ENCODE assay signal across 12 cellular contexts in genomic region chr3:117520582-117520981, GRCh38.
DNase-seq lines count a peak whose midpoint lies in the region; TF ChIP-seq lines count a peak whose summit lies in the region.
"Had no signal": no experiment of that assay in that cellular context is flagged by ENCODE, and none has a peak within 500 bp of the region (broad histone marks: within the 10 kb centered on the region; RNA-seq: fewer than 3 reads in every experiment).

No MANE protein-coding gene starts in this region.

- no peaks in the 10 kb centered on the region for H4K20me1 ChIP-seq in neural cell (ENCODE audit: insufficient read depth)
- H4K20me1 ChIP-seq: BLaER1 treated with 17β-estradiol and CSF1 and Interleukin-3, amounts not matched to agents 10 nM and 100 nM had no signal

- TF ChIP-seq CTCF in neural cell (IDR thresholded peaks at IDR 0.05; ENCODE audit: poor library complexity, severe bottlenecking) = no peak

- H3K79me2 ChIP-seq in neural cell (replicated peaks; ENCODE audit: insufficient read depth, low read length) = no peaks in the 10 kb centered on the region

- DNase-seq in NCI-H1048 (lab: John Stamatoyannopoulos, UW) (no peak), activated gamma-delta T cell (lab: John Stamatoyannopoulos, UW) (no peak), NCI-H146 (lab: John Stamatoyannopoulos, UW) (no peak)
- DNase-seq: Calu3; CD8-positive, alpha-beta T cell; GF-D8; GOT3 had no signal

- H3K4me3 ChIP-seq in HUES48 (ENCODE audit: low read depth, low read length) = no peak overlapping the region
- no peak overlapping the region for H3K4me3 ChIP-seq in ectodermal cell (ENCODE audit: insufficient read depth, low read depth, low read length)
- no peak overlapping the region for H3K4me3 ChIP-seq in neural cell (ENCODE audit: low read length)
- H3K4me3 ChIP-seq: BLaER1 treated with 17β-estradiol and CSF1 and Interleukin-3, amounts not matched to agents 10 nM and 100 nM; HAP-1 had no signal

- H3K27me3 ChIP-seq in HUES48 (ENCODE audit: control insufficient read depth, insufficient read depth, low read length) (no peaks in the 10 kb centered on the region), ectodermal cell (ENCODE audit: control insufficient read depth, insufficient read depth, low read length, poor library complexity, severe bottlenecking) (no peaks in the 10 kb centered on the region), neural cell (ENCODE audit: insufficient read depth, low read depth, low read length) (no peaks in the 10 kb centered on the region)
- H3K27me3 ChIP-seq: BLaER1 treated with 17β-estradiol and CSF1 and Interleukin-3, amounts not matched to agents 10 nM and 100 nM had no signal

- no peaks in the 10 kb centered on the region for H3K9me2 ChIP-seq in neural cell (ENCODE audit: insufficient read depth, low read length)

- no peaks in the 10 kb centered on the region for H3F3A ChIP-seq in neural cell (ENCODE audit: insufficient read depth, low read length, poor library complexity, severe bottlenecking)

- H3K4me1 ChIP-seq in HUES48 (ENCODE audit: control insufficient read depth, insufficient read depth, low read length) = peaks cover 12% of the 10 kb centered on the region
- H3K4me1 ChIP-seq in ectodermal cell (ENCODE audit: control insufficient read depth, insufficient read depth, low read length) = peaks cover 7% of the 10 kb centered on the region
- H3K4me1 ChIP-seq: BLaER1 treated with 17β-estradiol and CSF1 and Interleukin-3, amounts not matched to agents 10 nM and 100 nM had no signal

- no peak for TF ChIP-seq EP300 in neural cell (conservative IDR thresholded peaks at IDR 0.05; ENCODE audit: poor library complexity, severe bottlenecking)

- H3K4me2 ChIP-seq in neural cell (ENCODE audit: low read length) = no peak overlapping the region
- H3K4me2 ChIP-seq: BLaER1 treated with 17β-estradiol and CSF1 and Interleukin-3, amounts not matched to agents 10 nM and 100 nM had no signal

- TF ChIP-seq RAD21 in neural cell (conservative IDR thresholded peaks at IDR 0.05) = no peak

- H3K9me3 ChIP-seq in HUES48 (ENCODE audit: control insufficient read depth, insufficient read depth, low read length) (no peaks in the 10 kb centered on the region), ectodermal cell (ENCODE audit: control insufficient read depth, low read length) (no peaks in the 10 kb centered on the region), neural cell (ENCODE audit: low read length) (no peaks in the 10 kb centered on the region)
- H3K9me3 ChIP-seq: BLaER1 treated with 17β-estradiol and CSF1 and Interleukin-3, amounts not matched to agents 10 nM and 100 nM; HAP-1 had no signal

- H3K36me3 ChIP-seq in HUES48 (ENCODE audit: control insufficient read depth, insufficient read depth, low read length) (no peaks in the 10 kb centered on the region), ectodermal cell (ENCODE audit: control insufficient read depth, insufficient read depth, low read length) (no peaks in the 10 kb centered on the region), neural cell (ENCODE audit: insufficient read depth, low read length) (no peaks in the 10 kb centered on the region)
- H3K36me3 ChIP-seq: BLaER1 treated with 17β-estradiol and CSF1 and Interleukin-3, amounts not matched to agents 10 nM and 100 nM; HAP-1 had no signal

- H3K27ac ChIP-seq in HUES48 (ENCODE audit: low read depth, low read length) (peak overlapping the region; percentile 21), ectodermal cell (ENCODE audit: insufficient read depth, low read depth, low read length, poor library complexity, severe bottlenecking) (peak overlapping the region; percentile 36), neural cell (ENCODE audit: low read length) (peak overlapping the region; percentile 18)
- H3K27ac ChIP-seq: BLaER1 treated with 17β-estradiol and CSF1 and Interleukin-3, amounts not matched to agents 10 nM and 100 nM had no signal

- 75 to 81% methylated on average over 3 to 4 of the region's 4 CpGs for WGBS in ectodermal cell, 2 experiments

- H2AFZ ChIP-seq in neural cell (ENCODE audit: low read depth, low read length) = no peak overlapping the region

- H3K9ac ChIP-seq in HUES48 (ENCODE audit: low read depth, low read length) = no peak overlapping the region
- H3K9ac ChIP-seq in neural cell (ENCODE audit: low read length) = no peak overlapping the region
- H3K9ac ChIP-seq: BLaER1 treated with 17β-estradiol and CSF1 and Interleukin-3, amounts not matched to agents 10 nM and 100 nM had no signal

TF ChIP-seq in neural cell, 6 proteins besides CTCF, POLR2A, EP300 and RAD21:
- TF ChIP-seq TAF1 (IDR thresholded peaks at IDR 0.05; ENCODE audit: low read depth) (no peak), REST (IDR thresholded peaks at IDR 0.05; ENCODE audit: borderline replicate concordance) (no peak), EZH2 (IDR thresholded peaks at IDR 0.05; ENCODE audit: borderline replicate concordance, insufficient read depth, low read length, poor library complexity, severe bottlenecking) (no peak), POLR2AphosphoS5 (IDR thresholded peaks at IDR 0.05) (no peak), MXI1 (conservative IDR thresholded peaks at IDR 0.05; ENCODE audit: poor library complexity, severe bottlenecking) (no peak), SMC3 (conservative IDR thresholded peaks at IDR 0.05; ENCODE audit: poor library complexity) (no peak)
